33 cellular contexts compared by ENCODE assay signal in the genomic region with DNA sequence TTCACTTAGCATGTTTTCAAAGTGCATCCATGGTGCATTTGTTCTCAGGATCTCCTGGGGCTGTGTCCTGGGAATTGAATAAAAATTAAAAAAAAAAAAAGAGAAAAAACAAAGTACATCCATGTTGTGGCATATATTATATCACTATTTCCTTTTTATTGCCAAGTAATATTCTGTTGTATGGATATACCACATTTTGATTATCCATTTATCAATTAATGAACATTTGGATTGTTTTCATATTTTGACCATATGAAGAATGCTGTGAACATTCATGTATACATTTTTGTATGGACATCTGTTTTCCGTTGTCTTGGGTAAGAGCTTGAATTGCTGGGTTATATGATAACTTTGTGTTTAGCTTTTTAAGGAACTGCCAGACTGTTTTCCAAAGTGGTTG.
"Had no signal": no experiment of that assay in that cellular context is flagged by ENCODE, and none has a peak within 500 bp of the region (broad histone marks: within the 10 kb centered on the region; RNA-seq: fewer than 3 reads in every experiment).

No MANE protein-coding gene starts in this region.

- H3K27me3 Mint-ChIP-seq: activated B cell treated with CpG ODN at 0.5 μM for 24 hours; activated CD4-positive, alpha-beta memory T cell treated with anti-CD3 and anti-CD28 coated beads, Interleukin-2, amount 10 ng/mL, durations not matched to agents 7 days and 5 days; activated CD8-positive, alpha-beta memory T cell treated with anti-CD3 and anti-CD28 coated beads, Interleukin-2, amount 10 ng/mL, durations not matched to agents 7 days and 5 days had no signal

- H3K36me3 ChIP-seq: cardiac muscle cell, Peyer's patch had no signal

- H3K9me3 Mint-ChIP-seq: activated CD4-positive, alpha-beta memory T cell treated with anti-CD3 and anti-CD28 coated beads, Interleukin-2, amount 10 ng/mL, durations not matched to agents 7 days and 5 days had no signal

- H3K9me3 ChIP-seq: ascending aorta, Peyer's patch, SJSA1 had no signal

- DNase-seq: activated B cell treated with CpG ODN at 0.5 μM for 24 hours; activated CD4-positive, alpha-beta memory T cell treated with anti-CD3 and anti-CD28 coated beads, Interleukin-2, amount 10 ng/mL, durations not matched to agents 7 days and 5 days; activated CD4-positive, alpha-beta T cell treated with anti-CD3 and anti-CD28 coated beads for 4 hours; activated CD4-positive, CD25-positive, alpha-beta regulatory T cell treated with anti-CD3 and anti-CD28 coated beads, Interleukin-2, amount 50 U/mL, for 72 hours; activated CD8-positive, alpha-beta memory T cell treated with anti-CD3 and anti-CD28 coated beads for 24 hours; activated CD8-positive, alpha-beta memory T cell treated with anti-CD3 and anti-CD28 coated beads, Interleukin-2, amount 10 ng/mL, durations not matched to agents 7 days and 5 days; activated CD8-positive, alpha-beta memory T cell treated with anti-CD3 and anti-CD28 coated beads, Interleukin-2, amount 50 U/mL, for 48 hours; activated effector memory CD4-positive, alpha-beta T cell treated with anti-CD3 and anti-CD28 coated beads, Interleukin-2, amount 50 U/mL, for 16 hours; activated naive CD4-positive, alpha-beta T cell; activated T-cell treated with anti-CD3 and anti-CD28 coated beads, Interleukin-2, amount 50 U/mL, for 48 hours; amniotic stem cell; Karpas-422; KBM-7; NCI-H1105; NCI-H1417 treated with DMSO at 0.1 percent for 48 hours; NCI-H1930; NCI-H2081 treated with DMSO at 0.1 percent for 48 hours; NCI-H510A; NCI-H526; NCI-H748 treated with DMSO at 0.1 percent for 48 hours; NK-92 treated with Interleukin-12 subunit alpha and Interleukin-12 subunit beta, amount 100 ng/mL, for 24 hours; PC-3; Peyer's patch; RPMI8226; SHP77 treated with DMSO at 0.1 percent for 48 hours; SW 1271; T-helper 1 cell; T-helper 2 cell; T-helper 9 cell had no signal

- H3K4me3 ChIP-seq: ascending aorta, cardiac muscle cell, Peyer's patch, SJSA1 had no signal

- H3K27me3 ChIP-seq: ascending aorta, cardiac muscle cell, Peyer's patch, SJSA1 had no signal

- ATAC-seq: activated CD8-positive, alpha-beta memory T cell treated with anti-CD3 and anti-CD28 coated beads, Interleukin-2, amount 10 ng/mL, durations not matched to agents 7 days and 5 days; activated naive CD4-positive, alpha-beta T cell treated with anti-CD3 and anti-CD28 coated beads, Interleukin-2, amount 50 U/mL, for 72 hours; PC-3 had no signal

- H3K4me3 Mint-ChIP-seq: activated B cell treated with CpG ODN at 0.5 μM for 24 hours; activated CD4-positive, alpha-beta memory T cell treated with anti-CD3 and anti-CD28 coated beads, Interleukin-2, amount 10 ng/mL, durations not matched to agents 7 days and 5 days; activated CD8-positive, alpha-beta memory T cell treated with anti-CD3 and anti-CD28 coated beads, Interleukin-2, amount 10 ng/mL, durations not matched to agents 7 days and 5 days had no signal

- H3K4me1 ChIP-seq: ascending aorta, Peyer's patch, SJSA1 had no signal

- H3K27ac Mint-ChIP-seq: activated B cell treated with CpG ODN at 0.5 μM for 24 hours; activated CD4-positive, alpha-beta memory T cell treated with anti-CD3 and anti-CD28 coated beads, Interleukin-2, amount 10 ng/mL, durations not matched to agents 7 days and 5 days; activated CD8-positive, alpha-beta memory T cell treated with anti-CD3 and anti-CD28 coated beads, Interleukin-2, amount 10 ng/mL, durations not matched to agents 7 days and 5 days; activated naive CD4-positive, alpha-beta T cell treated with anti-CD3 and anti-CD28 coated beads, Interleukin-2, amount 50 U/mL, for 72 hours had no signal
